1 cellular context compared by ENCODE assay signal in genomic region chr1:164673584-164674214, GRCh38.
TF ChIP-seq lines count a peak whose summit lies in the region.

No MANE protein-coding gene starts in this region.

TF ChIP-seq in SK-N-SH treated with all-trans-retinoic acid at 6 μM for 48 hours, 23 proteins besides CTCF, POLR2A, EP300 and RAD21 (continued from another document):
- TF ChIP-seq TSHZ2 (CRISPR knock-in tag; IDR thresholded peaks at IDR 0.05): no peak
- TF ChIP-seq CSDC2 (CRISPR knock-in tag; IDR thresholded peaks at IDR 0.05): no peak
- no peak for TF ChIP-seq ISL1 (CRISPR knock-in tag; IDR thresholded peaks at IDR 0.05)
- no peak for TF ChIP-seq TCF4 (CRISPR knock-in tag; IDR thresholded peaks at IDR 0.05; ENCODE audit: borderline replicate concordance)
